In genomic region chr5:93607367-93608258, GRCh38 we compare ENCODE assay signal across 8 cellular contexts. TPM values are rescaled to one million over a fixed set of nuclear protein-coding genes. Genes with fewer than 3 reads are reported as not detected.
DNase-seq lines count a peak whose midpoint lies in the region; ATAC-seq and TF ChIP-seq lines count a peak whose summit lies in the region.

No MANE protein-coding gene starts in this region.

- no peak overlapping the region for H3K27ac ChIP-seq in CD8-positive, alpha-beta memory T cell (ENCODE audit: low read depth, low read length)
- H3K27ac ChIP-seq in left lung = no peak overlapping the region

- no peaks in the 10 kb centered on the region for H3K36me3 Mint-ChIP-seq in CD8-positive, alpha-beta memory T cell

- peak overlapping the region in 5 of 7 donors; percentile 14 to 49 (median 32) for H3K4me3 Mint-ChIP-seq in CD8-positive, alpha-beta memory T cell

- peaks cover 81 to 84% of the 10 kb centered on the region in 2 donors for H3K27me3 Mint-ChIP-seq in CD8-positive, alpha-beta memory T cell

- intact Hi-C loops in left lung (cut with DNase I) = loop anchor here in 1 of 2 donors (10.0 kb wide), 1 partner anchor 307 kb away; no protein-coding TSS in a partner anchor

- peaks cover 0 to 21% (median 12%) of the 10 kb centered on the region in 5 donors for H3K9me3 Mint-ChIP-seq in CD8-positive, alpha-beta memory T cell

- peaks cover 92% of the 10 kb centered on the region for H3K27me3 ChIP-seq in CD8-positive, alpha-beta memory T cell (ENCODE audit: insufficient read depth, low read length, poor library complexity, severe bottlenecking)
- peaks cover 89 to 100% of the 10 kb centered on the region in 2 donors for H3K27me3 ChIP-seq in left lung

- peak; percentile 75 for ATAC-seq in GM18517 (IDR thresholded peaks at IDR 0.05; ENCODE audit: unreplicated experiment)
- peak; percentile 74 for ATAC-seq in HG02981 (IDR thresholded peaks at IDR 0.05; ENCODE audit: unreplicated experiment)
- peak; percentile 80 for ATAC-seq in left lung

- H3K27ac Mint-ChIP-seq in CD8-positive, alpha-beta memory T cell = peak overlapping the region in 2 of 8 donors; percentile 9 to 64

- peak; percentile 12 to 29 for TF ChIP-seq CTCF in left lung (IDR thresholded peaks at IDR 0.05)

- DNase-seq in CD8-positive, alpha-beta memory T cell = no peak
- DNase-seq in NCI-H82 (lab: John Stamatoyannopoulos, UW) = peak; percentile 66
- peak; percentile 28 for DNase-seq in central memory CD4-positive, alpha-beta T cell
- no peak for DNase-seq in left lung
- no peak for DNase-seq in OCI-M2 (lab: John Stamatoyannopoulos, UW; ENCODE audit: unreplicated experiment)
- no peak for DNase-seq in activated gamma-delta T cell treated with Interleukin-2 at 50 U/mL for 16 hours

- peak overlapping the region; percentile 24 for H3K4me3 ChIP-seq in CD8-positive, alpha-beta memory T cell (ENCODE audit: low read length)
- no peak overlapping the region for H3K4me3 ChIP-seq in left lung

- peaks cover 9% of the 10 kb centered on the region for H3K4me1 ChIP-seq in CD8-positive, alpha-beta memory T cell (ENCODE audit: insufficient read depth, low read length)
- H3K4me1 ChIP-seq in left lung = peaks cover 0 to 4% of the 10 kb centered on the region in 2 donors

- CTCF ChIA-PET in CD8-positive, alpha-beta memory T cell (lab: Charles Lee) = interaction anchor here (0.9 to 2.4 kb wide), 9 partner anchors 9 to 193 kb away, joined by 3 to 6 read pairs (median 4); no protein-coding TSS in a partner anchor

- POLR2A ChIA-PET in CD8-positive, alpha-beta memory T cell (lab: Charles Lee) = no interaction called here

- H3K4me1 Mint-ChIP-seq in CD8-positive, alpha-beta memory T cell = peaks cover 15 to 27% (median 25%) of the 10 kb centered on the region in 3 donors

- no peaks in the 10 kb centered on the region for H3K9me3 ChIP-seq in CD8-positive, alpha-beta memory T cell (ENCODE audit: low read length)
- no peaks in the 10 kb centered on the region for H3K9me3 ChIP-seq in left lung

- no peaks in the 10 kb centered on the region for H3K36me3 ChIP-seq in CD8-positive, alpha-beta memory T cell (ENCODE audit: insufficient read depth, low read length)
- no peaks in the 10 kb centered on the region for H3K36me3 ChIP-seq in left lung

RNA-seq across cellular contexts. Expression of gene NR2F1, which starts 24.6 kb away (rescaled TPM):
- total RNA-seq in CD8-positive, alpha-beta memory T cell = not detected
- polyA plus RNA-seq in CD8-positive, alpha-beta memory T cell = not detected
- 10 to 100 TPM; 50.7 to 69.1 TPM for total RNA-seq in left lung

RNA-seq across cellular contexts. Expression of gene NR2F1-AS1, which starts 26.6 kb away (rescaled TPM):
- total RNA-seq in CD8-positive, alpha-beta memory T cell = not detected
- not detected for polyA plus RNA-seq in CD8-positive, alpha-beta memory T cell
- 10 to 100 TPM; 10.5 to 18.3 TPM for total RNA-seq in left lung

Comparison
In these comparisons a context has a peak if more than half of its experiments do, and no peak if none do; other contexts are left out.
1. DNase-seq: peak in NCI-H82 (single experiment) and central memory CD4-positive, alpha-beta T cell (single experiment); none in CD8-positive, alpha-beta memory T cell (0 of 5), left lung (0 of 2), OCI-M2 (single experiment) and activated gamma-delta T cell treated with Interleukin-2 at 50 U/mL for 16 hours (single experiment).
2. RNA of gene NR2F1, which starts 24.6 kb away (total RNA-seq): 50.7 to 69.1 TPM in left lung; not detected in CD8-positive, alpha-beta memory T cell; every median in the first group is over 10 times any median in the second.
3. RNA of gene NR2F1-AS1, which starts 26.6 kb away (total RNA-seq): 10.5 to 18.3 TPM in left lung; not detected in CD8-positive, alpha-beta memory T cell; every median in the first group is over 10 times any median in the second.
4. Peak in every context shown above with its lines, with median percentiles within 50 percentile points of each other: ATAC-seq.